ENCODE assay signal across 10 cellular contexts in the genomic region with DNA sequence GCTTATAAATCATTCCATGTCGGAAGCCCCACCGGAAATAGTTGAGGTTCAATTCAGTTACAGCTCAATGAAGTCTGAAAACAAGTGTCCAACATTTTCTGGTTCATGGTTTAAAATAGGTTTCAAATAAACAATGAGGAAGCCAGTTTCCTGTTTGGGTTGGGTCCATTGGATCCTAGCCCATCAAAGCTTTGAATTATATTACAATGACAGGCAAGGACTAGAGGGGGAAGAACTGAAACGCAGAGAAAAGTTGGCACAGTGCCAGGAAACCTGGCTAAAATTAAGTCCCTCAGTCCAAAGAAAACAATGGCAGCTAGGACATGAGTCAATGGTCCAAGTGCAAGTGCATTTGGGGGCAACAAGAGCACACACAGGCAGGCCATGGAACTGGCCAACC. TPM values are rescaled to one million over a fixed set of nuclear protein-coding genes. Genes with fewer than 3 reads are reported as not detected.
DNase-seq lines count a peak whose midpoint lies in the region; TF ChIP-seq lines count a peak whose summit lies in the region.
"Had no signal": no experiment of that assay in that cellular context is flagged by ENCODE, and none has a peak within 500 bp of the region (broad histone marks: within the 10 kb centered on the region; RNA-seq: fewer than 3 reads in every experiment).

No MANE protein-coding gene starts in this region.

- no peaks in the 10 kb centered on the region for H3K4me1 ChIP-seq in effector memory CD4-positive, alpha-beta T cell (ENCODE audit: control insufficient read depth, insufficient read depth, low read length, poor library complexity, severe bottlenecking)

- peak overlapping the region in 1 of 3 experiments; percentile 5 for H3K4me3 Mint-ChIP-seq in nephron
- H3K4me3 Mint-ChIP-seq in activated naive CD4-positive, alpha-beta T cell treated with anti-CD3 and anti-CD28 coated beads for 36 hours: no peak overlapping the region
- H3K4me3 Mint-ChIP-seq: activated T-helper 17 cell treated with anti-CD3 and anti-CD28 coated beads, Interleukin-2, amount 50 U/mL, for 72 hours had no signal

- no peaks in the 10 kb centered on the region for H3K36me3 ChIP-seq in effector memory CD4-positive, alpha-beta T cell (ENCODE audit: control insufficient read depth, insufficient read depth, low read length)
- H3K36me3 ChIP-seq: spleen had no signal

- DNase-seq in DMS153 treated with DMSO at 0.1 percent for 48 hours (lab: John Stamatoyannopoulos, UW; ENCODE audit: unreplicated experiment) (peak; percentile 78), NCI-H748 treated with DMSO at 0.1 percent for 48 hours (lab: John Stamatoyannopoulos, UW) (peak; percentile 52), fibroblast of gingiva (ENCODE audit: low read depth) (peak; percentile 47), NOMO-1 treated with DMSO at 0.1 percent for 48 hours (lab: John Stamatoyannopoulos, UW; ENCODE audit: unreplicated experiment) (no peak), SKM-1 (lab: John Stamatoyannopoulos, UW; ENCODE audit: unreplicated experiment) (no peak)
- DNase-seq in activated naive CD4-positive, alpha-beta T cell treated with anti-CD3 and anti-CD28 coated beads for 36 hours: no peak
- no peak for DNase-seq in effector memory CD4-positive, alpha-beta T cell
- DNase-seq: spleen had no signal

- H3K27ac Mint-ChIP-seq in nephron: peak overlapping the region; percentile 58 to 80 (median 62)
- no peak overlapping the region for H3K27ac Mint-ChIP-seq in activated naive CD4-positive, alpha-beta T cell treated with anti-CD3 and anti-CD28 coated beads for 36 hours
- H3K27ac Mint-ChIP-seq: activated T-helper 17 cell treated with anti-CD3 and anti-CD28 coated beads, Interleukin-2, amount 50 U/mL, for 72 hours had no signal

- no peaks in the 10 kb centered on the region for H3K27me3 ChIP-seq in effector memory CD4-positive, alpha-beta T cell (replicated peaks; ENCODE audit: control insufficient read depth, insufficient read depth, low read length, poor library complexity, severe bottlenecking)

- H3K36me3 Mint-ChIP-seq in nephron (ENCODE audit: low read depth): peaks cover 4% of the 10 kb centered on the region
- no peaks in the 10 kb centered on the region for H3K36me3 Mint-ChIP-seq in activated naive CD4-positive, alpha-beta T cell treated with anti-CD3 and anti-CD28 coated beads for 36 hours (ENCODE audit: low read depth)

- H3K4me3 ChIP-seq in effector memory CD4-positive, alpha-beta T cell (ENCODE audit: insufficient read depth, low read depth, low read length, poor library complexity, severe bottlenecking): no peak overlapping the region
- H3K4me3 ChIP-seq: spleen had no signal

- TF ChIP-seq CTCF in nephron (IDR thresholded peaks at IDR 0.05; ENCODE audit: unreplicated experiment in 3 of 3): no peak

- intact Hi-C loops in activated naive CD4-positive, alpha-beta T cell treated with anti-CD3 and anti-CD28 coated beads for 36 hours (cut with micrococcal nuclease): no loop called here

- H3K9me3 Mint-ChIP-seq in nephron: no peaks in the 10 kb centered on the region
- H3K9me3 Mint-ChIP-seq in activated naive CD4-positive, alpha-beta T cell treated with anti-CD3 and anti-CD28 coated beads for 36 hours: no peaks in the 10 kb centered on the region

- H3K4me1 Mint-ChIP-seq in nephron: peaks cover 18% of the 10 kb centered on the region
- no peaks in the 10 kb centered on the region for H3K4me1 Mint-ChIP-seq in activated naive CD4-positive, alpha-beta T cell treated with anti-CD3 and anti-CD28 coated beads for 36 hours (ENCODE audit: low read depth)

- H3K9me3 ChIP-seq in effector memory CD4-positive, alpha-beta T cell (ENCODE audit: control insufficient read depth, low read length): no peaks in the 10 kb centered on the region
- H3K9me3 ChIP-seq: spleen had no signal

- CTCF ChIA-PET in activated naive CD4-positive, alpha-beta T cell treated with anti-CD3 and anti-CD28 coated beads for 36 hours (lab: Charles Lee): no interaction called here

- no peak overlapping the region for H3K27ac ChIP-seq in effector memory CD4-positive, alpha-beta T cell (ENCODE audit: insufficient read depth, low read length, poor library complexity, severe bottlenecking)

- peaks cover 17% of the 10 kb centered on the region for H3K27me3 Mint-ChIP-seq in nephron (ENCODE audit: low read depth)
- H3K27me3 Mint-ChIP-seq in activated naive CD4-positive, alpha-beta T cell treated with anti-CD3 and anti-CD28 coated beads for 36 hours (ENCODE audit: low read depth): peaks cover 7% of the 10 kb centered on the region

RNA-seq across cellular contexts. Expression of a gene that starts 32.0 kb away (rescaled TPM):
- under 1 TPM; 0.26 to 0.74 TPM for total RNA-seq in activated naive CD4-positive, alpha-beta T cell treated with anti-CD3 and anti-CD28 coated beads for 36 hours

Comparison
In these comparisons a context has a peak if more than half of its experiments do, and no peak if none do; other contexts are left out.
1. DNase-seq: peak in DMS153 treated with DMSO at 0.1 percent for 48 hours (single experiment), NCI-H748 treated with DMSO at 0.1 percent for 48 hours (single experiment) and fibroblast of gingiva (single experiment); none in activated naive CD4-positive, alpha-beta T cell treated with anti-CD3 and anti-CD28 coated beads for 36 hours (single experiment), effector memory CD4-positive, alpha-beta T cell (0 of 3), NOMO-1 treated with DMSO at 0.1 percent for 48 hours (single experiment) and SKM-1 (single experiment).